In the genomic region with DNA sequence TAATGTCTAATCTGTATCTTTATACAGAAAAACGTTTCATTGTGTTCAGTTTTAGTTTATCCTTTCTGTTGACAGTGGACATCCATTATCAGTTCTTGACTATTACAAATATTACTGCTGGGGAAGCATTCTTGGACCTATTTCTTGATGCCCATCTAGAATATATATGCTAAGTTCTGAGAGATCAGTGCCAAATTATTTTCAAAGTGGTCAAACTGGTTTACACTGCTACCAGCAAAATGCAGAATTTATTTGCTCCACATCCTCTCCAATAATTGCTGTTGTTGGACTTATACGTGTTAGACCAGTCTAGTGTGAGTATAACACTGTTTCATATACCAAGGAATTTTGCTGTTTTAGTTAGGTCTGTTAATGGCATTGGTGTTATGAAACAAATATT, we compare ENCODE assay signal across 17 cellular contexts.
"Had no signal": no experiment of that assay in that cellular context is flagged by ENCODE, and none has a peak within 500 bp of the region (broad histone marks: within the 10 kb centered on the region; RNA-seq: fewer than 3 reads in every experiment).

No MANE protein-coding gene starts in this region.

- ATAC-seq: activated CD8-positive, alpha-beta T cell treated with anti-CD3 and anti-CD28 coated beads, Interleukin-2, amount 10 ng/mL, durations not matched to agents 7 days and 5 days; gastrocnemius medialis; WTC11 had no signal

- H3K27ac ChIP-seq: adrenal gland, colonic mucosa, gastrocnemius medialis, sigmoid colon, transverse colon had no signal

- H3K9me3 ChIP-seq: adrenal gland, colonic mucosa, gastrocnemius medialis, sigmoid colon, transverse colon had no signal

- H3K27me3 ChIP-seq: adrenal gland, colonic mucosa, gastrocnemius medialis, sigmoid colon, transverse colon had no signal

- H3K4me3 ChIP-seq: adrenal gland, colonic mucosa, gastrocnemius medialis, sigmoid colon, transverse colon had no signal

- H3K4me1 ChIP-seq: colonic mucosa had no signal

- DNase-seq: activated CD4-positive, alpha-beta T cell treated with anti-CD3 and anti-CD28 coated beads for 48 hours; activated CD8-positive, alpha-beta T cell treated with anti-CD3 and anti-CD28 coated beads, Interleukin-2, amount 10 ng/mL, durations not matched to agents 7 days and 5 days; activated naive CD4-positive, alpha-beta T cell treated with anti-CD3 and anti-CD28 coated beads, Interleukin-2, amount 10 ng/mL, durations not matched to agents 7 days and 5 days; adrenal gland; caudate nucleus; colonic mucosa; gastrocnemius medialis; immature natural killer cell; left colon; nephron progenitor cell; sigmoid colon; stimulated activated CD4-positive, alpha-beta T cell treated with anti-CD3 and anti-CD28 coated beads, Interleukin-2, amount 100 ng/mL, for 24 hours; stimulated activated naive CD4-positive, alpha-beta T cell; substantia nigra; T-helper 1 cell; transverse colon had no signal

- H3K36me3 ChIP-seq: adrenal gland, colonic mucosa, gastrocnemius medialis, sigmoid colon, transverse colon had no signal
